In the genomic region with DNA sequence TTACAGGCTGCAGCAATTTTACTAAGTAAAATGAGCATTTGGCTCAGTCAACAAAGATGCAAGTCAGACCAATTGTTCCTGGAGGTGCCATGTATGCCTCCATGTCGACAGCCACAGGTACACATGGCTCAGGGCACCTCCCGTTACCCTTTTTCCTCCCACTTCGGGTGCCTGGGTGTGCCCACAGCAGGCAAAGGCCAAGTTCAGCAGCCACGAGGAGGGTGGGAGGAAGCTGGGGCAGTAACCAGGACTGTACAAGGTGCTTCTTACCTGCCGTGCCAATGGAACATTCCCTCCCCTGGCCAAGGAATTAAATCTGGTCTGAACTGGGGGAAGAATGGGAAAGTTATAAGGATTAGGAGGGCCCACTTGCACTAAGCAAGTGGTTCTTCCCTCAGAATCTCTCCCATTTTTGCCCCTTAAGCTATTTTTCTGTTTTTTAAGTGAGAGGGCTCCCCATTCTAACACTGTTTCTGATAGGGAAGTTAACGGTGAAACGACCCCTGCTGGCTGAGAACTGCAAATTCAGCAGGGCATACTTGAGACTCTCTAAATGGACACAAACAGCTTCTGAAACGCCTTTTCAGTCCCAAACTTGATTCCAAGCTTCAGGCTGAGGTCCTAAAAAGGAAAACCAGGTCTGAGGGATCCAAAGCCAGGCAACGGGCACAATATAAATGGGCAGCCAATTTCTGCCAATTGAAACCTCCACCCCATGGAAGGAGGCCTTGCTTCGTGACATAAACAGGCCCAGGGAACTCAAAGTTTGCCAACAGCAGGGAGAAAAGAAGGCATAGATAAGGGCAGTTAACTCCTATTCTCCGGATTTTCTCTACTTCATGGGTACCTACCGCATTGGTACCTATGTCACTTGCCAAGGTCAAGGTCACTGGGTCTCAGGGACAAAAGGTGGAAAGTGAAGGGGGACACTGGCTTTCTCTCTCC, we compare ENCODE assay signal across 8 cellular contexts. TPM values are rescaled to one million over a fixed set of nuclear protein-coding genes. Genes with fewer than 3 reads are reported as not detected.
DNase-seq lines count a peak whose midpoint lies in the region; ATAC-seq and TF ChIP-seq lines count a peak whose summit lies in the region.

No MANE protein-coding gene starts in this region.

- TF ChIP-seq CTCF in C4-2B (conservative IDR thresholded peaks at IDR 0.05) (peak; percentile 92), fibroblast of the aortic adventitia (IDR thresholded peaks at IDR 0.05; ENCODE audit: insufficient read depth, low read length) (peak; percentile 84)

- H3K27me3 ChIP-seq in trophoblast cell (ENCODE audit: insufficient read depth, low read length) (no peaks in the 10 kb centered on the region), aorta (ENCODE audit: control insufficient read depth in 1 of 2, insufficient read depth in 2 of 2, low read length in 1 of 2) (no peaks in the 10 kb centered on the region)

- peaks cover 20% of the 10 kb centered on the region for H3K9me3 Mint-ChIP-seq in activated T-cell treated with anti-CD3 and anti-CD28 coated beads, Interleukin-2, amount 50 U/mL, for 4 hours

- ATAC-seq in activated T-cell treated with anti-CD3 and anti-CD28 coated beads, Interleukin-2, amount 50 U/mL, for 4 hours, result peak; percentile 79 to 85
- ATAC-seq in aorta (ENCODE audit: low FRiP score) (peak; percentile 76), GM18517 (IDR thresholded peaks at IDR 0.05; ENCODE audit: unreplicated experiment) (no peak)

- peaks cover 12% of the 10 kb centered on the region for H3K36me3 Mint-ChIP-seq in activated T-cell treated with anti-CD3 and anti-CD28 coated beads, Interleukin-2, amount 50 U/mL, for 4 hours (ENCODE audit: insufficient read depth)

- intact Hi-C loops in aorta (cut with DNase I), result loop anchor here in 1 of 2 donors (5.0 kb wide), 1 partner anchor 376 kb away; no protein-coding TSS in a partner anchor

- H4K91ac ChIP-seq in trophoblast cell (ENCODE audit: low read depth, low read length), result no peak overlapping the region

- H3K4me3 ChIP-seq in fibroblast of the aortic adventitia (ENCODE audit: low read depth, low read length) (no peak overlapping the region), trophoblast cell (ENCODE audit: low read depth, low read length) (peak overlapping the region; percentile 2), aorta (ENCODE audit: low read length in 2 of 2) (no peak overlapping the region)

- H3K79me2 ChIP-seq in trophoblast cell (ENCODE audit: control insufficient read depth, insufficient read depth, low read length, poor library complexity), result no peaks in the 10 kb centered on the region

- no peaks in the 10 kb centered on the region for H3K27me3 Mint-ChIP-seq in activated T-cell treated with anti-CD3 and anti-CD28 coated beads, Interleukin-2, amount 50 U/mL, for 4 hours (ENCODE audit: low read depth)

- DNase-seq in HCEC 1CT, result peak; percentile 53
- DNase-seq in OCI-M1 (lab: John Stamatoyannopoulos, UW), result peak; percentile 74
- DNase-seq in activated T-cell treated with anti-CD3 and anti-CD28 coated beads, Interleukin-2, amount 50 U/mL, for 4 hours, result peak; percentile 60
- DNase-seq in fibroblast of the aortic adventitia (ENCODE audit: low read depth), result peak; percentile 74
- peak in 1 of 2 donors; percentile 71 for DNase-seq in trophoblast cell
- peak in 1 of 2 donors; percentile 68 for DNase-seq in aorta

- H3K4me1 Mint-ChIP-seq in activated T-cell treated with anti-CD3 and anti-CD28 coated beads, Interleukin-2, amount 50 U/mL, for 4 hours (ENCODE audit: low read depth), result peaks cover 63% of the 10 kb centered on the region

- no peak overlapping the region for H3K18ac ChIP-seq in trophoblast cell (ENCODE audit: low read length)

- no CpG with 5 or more reads among the region's 12 CpGs for WGBS in trophoblast cell (ENCODE audit: extremely low coverage, insufficient coverage, insufficient read length)
- WGBS in aorta, 2 donors, result 53 to 57% methylated on average over 12 of the region's 12 CpGs

- H2BK120ac ChIP-seq in trophoblast cell (ENCODE audit: insufficient read depth, low read length, poor library complexity), result no peak overlapping the region

- H3K14ac ChIP-seq in trophoblast cell (ENCODE audit: low read length), result no peak overlapping the region

- peak overlapping the region; percentile 56 for H3K4me3 Mint-ChIP-seq in activated T-cell treated with anti-CD3 and anti-CD28 coated beads, Interleukin-2, amount 50 U/mL, for 4 hours

- no peak overlapping the region for H2AK5ac ChIP-seq in trophoblast cell (ENCODE audit: low read length)

- no peak overlapping the region for H4K12ac ChIP-seq in trophoblast cell (ENCODE audit: low read depth, low read length)

- H2AFZ ChIP-seq in trophoblast cell (ENCODE audit: insufficient read depth, low read length, poor library complexity), result no peak overlapping the region

- no peak overlapping the region for H3K4me2 ChIP-seq in trophoblast cell (ENCODE audit: low read length)

- no peak overlapping the region for H3K23ac ChIP-seq in trophoblast cell (ENCODE audit: low read length)

- H3K27ac ChIP-seq in C4-2B (no peak overlapping the region), trophoblast cell (ENCODE audit: low read depth, low read length) (no peak overlapping the region), aorta (ENCODE audit: low read depth in 1 of 2, low read length in 2 of 2) (no peak overlapping the region)

- H3K9me3 ChIP-seq in trophoblast cell (ENCODE audit: insufficient read depth, low read depth, low read length), result no peaks in the 10 kb centered on the region
- H3K9me3 ChIP-seq in aorta (ENCODE audit: control insufficient read depth, low read length), result no peaks in the 10 kb centered on the region

- no peak overlapping the region for H3K4ac ChIP-seq in trophoblast cell (ENCODE audit: low read depth, low read length)

- H2BK12ac ChIP-seq in trophoblast cell (ENCODE audit: low read length), result no peak overlapping the region

- H3K36me3 ChIP-seq in trophoblast cell (ENCODE audit: control insufficient read depth in 1 of 2, insufficient read depth in 2 of 2, low read length in 2 of 2) (no peaks in the 10 kb centered on the region), aorta (ENCODE audit: control insufficient read depth in 1 of 2, insufficient read depth in 2 of 2, low read length in 1 of 2) (no peaks in the 10 kb centered on the region)

- H3K9ac ChIP-seq in trophoblast cell (ENCODE audit: low read length), result no peak overlapping the region

- H3K79me1 ChIP-seq in trophoblast cell (ENCODE audit: low read length), result no peaks in the 10 kb centered on the region

- no peak overlapping the region for H4K8ac ChIP-seq in trophoblast cell (ENCODE audit: low read depth, low read length)

- H3K4me1 ChIP-seq in trophoblast cell (ENCODE audit: control insufficient read depth in 1 of 2, insufficient read depth in 2 of 2, low read length in 2 of 2) (peaks cover 5 to 7% of the 10 kb centered on the region in 2 experiments), aorta (ENCODE audit: control insufficient read depth in 1 of 2, insufficient read depth in 2 of 2, low read length in 2 of 2) (no peaks in the 10 kb centered on the region)

- no peak overlapping the region for H2BK5ac ChIP-seq in trophoblast cell (ENCODE audit: low read depth, low read length, poor library complexity)

RNA-seq across cellular contexts. Expression of a gene that starts 24.8 kb away (rescaled TPM):
- 10 to 100 TPM in 2 of 3 donors, 1 to 10 TPM in 1; 9.8 to 14.8 (median 12.1) TPM for total RNA-seq in activated T-cell treated with anti-CD3 and anti-CD28 coated beads, Interleukin-2, amount 50 U/mL, for 4 hours
- total RNA-seq in fibroblast of the aortic adventitia (ENCODE audit: low replicate concordance) (not detected in 2 replicates), aorta (1 to 10 TPM in 1 of 2 donors, not detected in 1; 2.1 TPM)
- not detected in 2 replicates for polyA plus RNA-seq in trophoblast cell (2013)
- polyA plus RNA-seq in aorta, result not detected

RNA-seq across cellular contexts. Expression of a gene that starts 38.6 kb away (rescaled TPM):
- 100 to 1,000 TPM; 278 to 321 (median 282) TPM for total RNA-seq in activated T-cell treated with anti-CD3 and anti-CD28 coated beads, Interleukin-2, amount 50 U/mL, for 4 hours
- total RNA-seq in fibroblast of the aortic adventitia (ENCODE audit: low replicate concordance) (4.6 and 16.7 TPM in 2 replicates), aorta (10 to 100 TPM; 16.0 to 36.5 TPM)
- polyA plus RNA-seq in trophoblast cell (2013), result 2.8 TPM in 2 replicates
- 1 to 10 TPM in 1 of 2 donors, under 1 TPM in 1; 0.25 to 3.0 TPM for polyA plus RNA-seq in aorta

RNA-seq across cellular contexts. Expression of a gene that starts 52.6 kb away (rescaled TPM):
- 100 to 1,000 TPM; 253 to 322 (median 318) TPM for total RNA-seq in activated T-cell treated with anti-CD3 and anti-CD28 coated beads, Interleukin-2, amount 50 U/mL, for 4 hours
- not detected in 2 replicates for total RNA-seq in fibroblast of the aortic adventitia (ENCODE audit: low replicate concordance)
- polyA plus RNA-seq in trophoblast cell (2013), result 0.22 and 0.27 TPM in 2 replicates
- 1 to 10 TPM; 4.4 to 8.4 TPM for total RNA-seq in aorta
- under 1 TPM in 1 of 2 donors, not detected in 1; 0.59 TPM for polyA plus RNA-seq in aorta

Comparison
In these comparisons a context has a peak if more than half of its experiments do, and no peak if none do; other contexts are left out.
1. RNA of a gene that starts 38.6 kb away (total RNA-seq): 278 to 321 TPM in activated T-cell treated with anti-CD3 and anti-CD28 coated beads, Interleukin-2, amount 50 U/mL, for 4 hours; 16.0 to 36.5 TPM in aorta and 4.6 to 16.7 TPM in fibroblast of the aortic adventitia; every median in the first group is over 4 times any median in the second.
2. RNA of a gene that starts 52.6 kb away (total RNA-seq): 253 to 322 TPM in activated T-cell treated with anti-CD3 and anti-CD28 coated beads, Interleukin-2, amount 50 U/mL, for 4 hours; 4.4 to 8.4 TPM in aorta and not detected in fibroblast of the aortic adventitia; every median in the first group is over 10 times any median in the second.